21 cellular contexts compared by ENCODE assay signal in the genomic region with DNA sequence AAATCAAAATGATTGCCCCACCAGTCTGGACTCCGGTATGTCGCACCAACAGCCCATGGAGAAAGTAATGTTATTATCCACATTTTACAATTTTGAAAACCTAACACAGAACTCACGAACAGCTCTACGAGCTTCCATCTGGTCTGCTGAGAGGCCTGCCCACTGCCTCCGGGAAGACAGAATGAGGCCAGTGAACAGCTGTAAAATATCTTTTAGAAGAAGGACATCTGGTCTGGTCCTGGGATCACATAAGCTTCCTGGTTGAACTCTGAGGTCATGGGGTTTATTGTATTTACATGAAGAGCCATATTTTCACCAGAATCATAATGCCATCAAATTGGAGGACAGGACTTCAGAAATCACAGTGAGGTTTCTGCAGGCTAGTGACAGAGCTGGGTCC.
A peak's percentile ranks its signal among the peaks of the same experiment; 100 is the strongest.
DNase-seq lines count a peak whose midpoint lies in the region; ATAC-seq and TF ChIP-seq lines count a peak whose summit lies in the region.
"Had no signal": no experiment of that assay in that cellular context is flagged by ENCODE, and none has a peak within 500 bp of the region (broad histone marks: within the 10 kb centered on the region; RNA-seq: fewer than 3 reads in every experiment).

No MANE protein-coding gene starts in this region.

- H3K27ac ChIP-seq in heart left ventricle = peak overlapping the region in 11 of 12 donors; percentile 47 to 79 (median 66)
- H3K27ac ChIP-seq in upper lobe of right lung = peak overlapping the region; percentile 66

- H3K36me3 ChIP-seq in heart left ventricle = no peaks in the 10 kb centered on the region
- no peaks in the 10 kb centered on the region for H3K36me3 ChIP-seq in upper lobe of right lung

- no peak for TF ChIP-seq CTCF in heart left ventricle (IDR thresholded peaks at IDR 0.05)
- no peak for TF ChIP-seq CTCF in upper lobe of right lung (IDR thresholded peaks at IDR 0.05)

- H3K4me3 ChIP-seq in heart left ventricle (no peak overlapping the region), upper lobe of right lung (no peak overlapping the region)

- ATAC-seq in Right ventricle myocardium inferior = peak; percentile 91
- peak; percentile 58 to 90 (median 81) for ATAC-seq in heart left ventricle
- peak; percentile 54 for ATAC-seq in upper lobe of right lung
- ATAC-seq: activated CD4-positive, alpha-beta T cell treated with anti-CD3 and anti-CD28 coated beads for 36 hours; HCT116; natural killer cell; T-cell had no signal

- H3K4me1 ChIP-seq in heart left ventricle = peaks cover 0 to 48% (median 14%) of the 10 kb centered on the region in 12 donors
- peaks cover 10% of the 10 kb centered on the region for H3K4me1 ChIP-seq in upper lobe of right lung

- intact Hi-C loops in Right ventricle myocardium inferior (cut with DNase I) (no loop called here), cardiac septum (cut with DNase I) (loop anchor here (10.0 kb wide), 1 partner anchor 256 kb away; a partner anchor contains a TSS), heart left ventricle (cut with DNase I) (no loop called here), upper lobe of right lung (cut with DNase I) (no loop called here)

- H3K9me3 ChIP-seq in heart left ventricle = no peaks in the 10 kb centered on the region
- H3K9me3 ChIP-seq in upper lobe of right lung = no peaks in the 10 kb centered on the region

- 60 to 76% (median 63%) methylated on average over 5 of the region's 5 CpGs for whole genome bisulfite sequencing in heart left ventricle, 4 donors

- no peaks in the 10 kb centered on the region for H3K27me3 ChIP-seq in heart left ventricle
- no peaks in the 10 kb centered on the region for H3K27me3 ChIP-seq in upper lobe of right lung

- no peak for TF ChIP-seq POLR2A in heart left ventricle (IDR thresholded peaks at IDR 0.05)

- DNase-seq in Right ventricle myocardium inferior (ENCODE audit: missing footprints) (no peak), cardiac septum (ENCODE audit: low spot score) (no peak), heart left ventricle (peak in 3 of 5 donors; percentile 32 to 50 (median 49)), myocyte (ENCODE audit: low read depth) (peak; percentile 47), upper lobe of right lung (no peak), SW480 (ENCODE audit: low spot score) (no peak), NCI-H748 (lab: John Stamatoyannopoulos, UW; ENCODE audit: unreplicated experiment) (no peak), HCEC 1CT (no peak)
- DNase-seq: ACHN; activated CD4-positive, alpha-beta T cell treated with anti-CD3 and anti-CD28 coated beads for 36 hours; activated gamma-delta T cell treated with Interleukin-2 at 50 U/mL for 16 hours; amniotic stem cell; CD4-positive, CD25-positive, alpha-beta regulatory T cell; DND-41; effector CD4-positive, alpha-beta T cell; head of caudate nucleus; natural killer cell; NCI-H1417 treated with DMSO at 0.1 percent for 48 hours; substantia nigra; T-cell had no signal

Comparison
In these comparisons a context has a peak if more than half of its experiments do, and no peak if none do; other contexts are left out.
1. DNase-seq: peak in heart left ventricle (3 of 5) and myocyte (single experiment); none in Right ventricle myocardium inferior (single experiment), cardiac septum (single experiment), upper lobe of right lung (single experiment), SW480 (single experiment), NCI-H748 (single experiment) and HCEC 1CT (single experiment).
2. Peak in every context shown above with its lines, with median percentiles within 50 percentile points of each other: ATAC-seq.